9 cellular contexts compared by ENCODE assay signal in the genomic region with DNA sequence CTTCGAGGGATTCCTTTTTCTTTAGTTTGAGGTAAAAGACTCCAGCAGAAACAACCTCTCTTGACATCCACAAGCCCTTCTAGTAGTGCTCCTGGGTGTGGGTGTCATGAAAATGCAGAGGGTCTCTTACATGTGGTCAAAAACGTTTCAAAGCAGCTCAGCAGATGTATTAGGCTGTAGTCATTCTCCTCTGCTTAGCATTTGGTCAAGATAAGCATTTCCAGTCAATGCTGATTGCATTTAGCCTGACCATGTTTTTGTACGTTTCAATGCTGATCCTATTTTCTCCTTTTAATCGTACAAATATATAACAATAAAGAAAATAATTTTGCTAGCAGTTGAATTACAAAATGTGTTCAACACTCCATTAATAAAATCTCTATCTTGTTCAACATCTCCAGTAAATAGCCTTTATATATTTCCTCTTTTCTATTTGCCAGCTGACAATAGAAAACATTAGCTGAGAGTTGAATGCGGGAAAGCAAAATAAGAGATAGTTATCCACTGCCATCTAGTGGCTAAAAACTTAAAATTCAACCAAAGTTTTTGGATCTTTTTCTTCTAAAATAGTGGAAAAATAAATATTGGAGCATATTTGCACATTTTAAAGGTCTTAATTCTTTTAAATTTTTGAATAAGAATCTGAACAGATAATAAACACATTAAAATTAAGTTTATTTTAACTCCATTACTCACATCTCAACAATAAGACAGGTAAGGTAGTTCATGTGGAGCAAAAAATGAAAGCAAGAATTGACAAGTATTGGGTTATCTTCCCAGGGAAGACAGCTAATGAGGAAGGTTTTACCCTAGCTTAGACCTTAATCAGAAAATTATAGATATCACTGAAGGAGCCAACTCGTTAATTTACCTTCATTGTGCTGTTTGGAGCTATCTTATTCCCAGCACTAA. TPM values are rescaled to one million over a fixed set of nuclear protein-coding genes. Genes with fewer than 3 reads are reported as not detected.
DNase-seq lines count a peak whose midpoint lies in the region; ATAC-seq and TF ChIP-seq lines count a peak whose summit lies in the region.
"Had no signal": no experiment of that assay in that cellular context is flagged by ENCODE, and none has a peak within 500 bp of the region (broad histone marks: within the 10 kb centered on the region; RNA-seq: fewer than 3 reads in every experiment).

No MANE protein-coding gene starts in this region.

- DNase-seq in A172 (ENCODE audit: low spot score) (peak; percentile 11), GM12865 (ENCODE audit: low read depth) (peak; percentile 11), NCI-H2196 treated with DMSO at 0.1 percent for 48 hours (lab: John Stamatoyannopoulos, UW; ENCODE audit: unreplicated experiment) (peak; percentile 4), chondrocyte (ENCODE audit: low spot score) (no peak), KG1 (lab: John Stamatoyannopoulos, UW) (no peak)
- peak in 4 of 9 donors; percentile 7 to 27 (median 24) for DNase-seq in naive thymus-derived CD4-positive, alpha-beta T cell
- DNase-seq in stimulated activated naive CD8-positive, alpha-beta T cell treated with anti-CD3 and anti-CD28 coated beads, Interleukin-15, Interleukin-2, amounts not matched to agents 100 U/mL and 50 U/mL, for 24 hours: no peak

- H3K9me3 Mint-ChIP-seq in chondrocyte (ENCODE audit: low read depth): no peaks in the 10 kb centered on the region
- peaks cover 0 to 2% (median 0%) of the 10 kb centered on the region in 11 donors for H3K9me3 Mint-ChIP-seq in naive thymus-derived CD4-positive, alpha-beta T cell

- no peak overlapping the region for H3K4me3 Mint-ChIP-seq in chondrocyte (ENCODE audit: unreplicated experiment)
- H3K4me3 Mint-ChIP-seq in naive thymus-derived CD4-positive, alpha-beta T cell: no peak overlapping the region
- H3K4me3 Mint-ChIP-seq: activated naive CD8-positive, alpha-beta T cell had no signal

- no peaks in the 10 kb centered on the region for H3K36me3 ChIP-seq in naive thymus-derived CD4-positive, alpha-beta T cell (ENCODE audit: control insufficient read depth in 2 of 3, insufficient read depth in 3 of 3, low read length in 3 of 3)

- H3K4me1 Mint-ChIP-seq in chondrocyte (ENCODE audit: low read depth): no peaks in the 10 kb centered on the region
- no peaks in the 10 kb centered on the region for H3K4me1 Mint-ChIP-seq in naive thymus-derived CD4-positive, alpha-beta T cell

- ATAC-seq in naive thymus-derived CD4-positive, alpha-beta T cell: peak; percentile 37
- ATAC-seq in stimulated activated naive CD8-positive, alpha-beta T cell treated with anti-CD3 and anti-CD28 coated beads, Interleukin-15, Interleukin-2, amounts not matched to agents 100 U/mL and 50 U/mL, for 24 hours: no peak
- no peak for ATAC-seq in GM21576 (IDR thresholded peaks at IDR 0.05; ENCODE audit: unreplicated experiment)

- H3K4me3 ChIP-seq in GM12865 (ENCODE audit: low read depth, low read length): no peak overlapping the region
- no peak overlapping the region for H3K4me3 ChIP-seq in naive thymus-derived CD4-positive, alpha-beta T cell (ENCODE audit: low read length)

- no peaks in the 10 kb centered on the region for H3K4me1 ChIP-seq in naive thymus-derived CD4-positive, alpha-beta T cell (ENCODE audit: control insufficient read depth in 2 of 2, insufficient read depth in 2 of 2, low read length in 2 of 2)

- H3K36me3 Mint-ChIP-seq in chondrocyte (ENCODE audit: low read depth): no peaks in the 10 kb centered on the region
- H3K36me3 Mint-ChIP-seq in naive thymus-derived CD4-positive, alpha-beta T cell: no peaks in the 10 kb centered on the region
- H3K36me3 Mint-ChIP-seq: activated naive CD8-positive, alpha-beta T cell had no signal

- peaks cover 52% of the 10 kb centered on the region for H3K27me3 Mint-ChIP-seq in chondrocyte (ENCODE audit: low read depth)
- peaks cover 0 to 17% (median 14%) of the 10 kb centered on the region in 5 donors for H3K27me3 Mint-ChIP-seq in naive thymus-derived CD4-positive, alpha-beta T cell

- POLR2A ChIA-PET in naive thymus-derived CD4-positive, alpha-beta T cell (lab: Charles Lee): no interaction called here

- intact Hi-C loops in naive thymus-derived CD4-positive, alpha-beta T cell (cut with micrococcal nuclease): loop anchor here (1.0 to 10.0 kb wide), 5 partner anchors 266 to 1996 kb away; no protein-coding TSS in a partner anchor

- H3K27me3 ChIP-seq in naive thymus-derived CD4-positive, alpha-beta T cell (ENCODE audit: control insufficient read depth in 2 of 2, insufficient read depth in 2 of 2, low read length in 2 of 2): peaks cover 0 to 3% of the 10 kb centered on the region in 2 donors

- CTCF ChIA-PET in naive thymus-derived CD4-positive, alpha-beta T cell (lab: Charles Lee): interaction anchor here (0.6 to 1.8 kb wide), 6 partner anchors 10 to 268 kb away, joined by 3 to 7 read pairs (median 4); partner anchors contain the start of gene PACRGL

- H3K27ac Mint-ChIP-seq in chondrocyte (ENCODE audit: unreplicated experiment): no peak overlapping the region
- H3K27ac Mint-ChIP-seq in naive thymus-derived CD4-positive, alpha-beta T cell: no peak overlapping the region
- H3K27ac Mint-ChIP-seq: activated naive CD8-positive, alpha-beta T cell had no signal

- peak; percentile 34 for TF ChIP-seq CTCF in GM12865 (IDR thresholded peaks at IDR 0.05; ENCODE audit: insufficient read depth, low read depth, low read length, missing control alignments)
- peak; percentile 93 for TF ChIP-seq CTCF in chondrocyte (IDR thresholded peaks at IDR 0.05)

- no peaks in the 10 kb centered on the region for H3K9me3 ChIP-seq in naive thymus-derived CD4-positive, alpha-beta T cell (ENCODE audit: control insufficient read depth in 2 of 3, low read length in 3 of 3)

- H3K27ac ChIP-seq in naive thymus-derived CD4-positive, alpha-beta T cell (ENCODE audit: low read depth, low read length): no peak overlapping the region

RNA-seq across cellular contexts. Expression of gene PACRGL, which starts 15.2 kb away (rescaled TPM):
- 27.9 and 65.3 TPM in 2 replicates for total RNA-seq in A172 (2014; rRNA removed; shearing (Covaris generic))
- 11.5 to 20.0 TPM (median 11.5 TPM) in 3 replicates for total RNA-seq in chondrocyte
- total RNA-seq in naive thymus-derived CD4-positive, alpha-beta T cell: 10 to 100 TPM; 10.7 to 15.7 (median 11.7) TPM
- 1 to 10 TPM; 4.5 to 7.2 TPM for polyA plus RNA-seq in naive thymus-derived CD4-positive, alpha-beta T cell

Comparison
In these comparisons a context has a peak if more than half of its experiments do, and no peak if none do; other contexts are left out.
1. DNase-seq: peak in A172 (single experiment), GM12865 (single experiment) and NCI-H2196 treated with DMSO at 0.1 percent for 48 hours (single experiment); none in chondrocyte (single experiment), KG1 (single experiment) and stimulated activated naive CD8-positive, alpha-beta T cell treated with anti-CD3 and anti-CD28 coated beads, Interleukin-15, Interleukin-2, amounts not matched to agents 100 U/mL and 50 U/mL, for 24 hours (single experiment).